15 cellular contexts compared by ENCODE assay signal in genomic region chr11:76623884-76624419, GRCh38.
"Had no signal": no experiment of that assay in that cellular context is flagged by ENCODE, and none has a peak within 500 bp of the region (broad histone marks: within the 10 kb centered on the region; RNA-seq: fewer than 3 reads in every experiment).

No MANE protein-coding gene starts in this region.

- ATAC-seq: gastroesophageal sphincter; lower lobe of right lung; stimulated activated naive CD8-positive, alpha-beta T cell treated with anti-CD3 and anti-CD28 coated beads, Interleukin-15, amount 100 ng/mL, for 72 hours had no signal

- DNase-seq: activated B cell treated with CpG ODN at 0.5 μM for 24 hours; activated CD4-positive, alpha-beta T cell treated with anti-CD3 and anti-CD28 coated beads, Interleukin-2, amount 10 ng/mL, durations not matched to agents 24 days and 14 days; activated effector memory CD4-positive, alpha-beta T cell treated with Interleukin-2 at 50 U/mL for 16 hours; activated T-cell treated with anti-CD3 and anti-CD28 coated beads, Interleukin-2, amount 50 U/mL, for 1 hour; effector CD8-positive, alpha-beta T cell; lower lobe of right lung; naive B cell; stimulated activated CD4-positive, alpha-beta T cell treated with anti-CD3 and anti-CD28 coated beads, Interleukin-4, amount 100 ng/mL, for 1 hour; stimulated activated naive CD8-positive, alpha-beta T cell treated with anti-CD3 and anti-CD28 coated beads, Interleukin-15, amount 100 ng/mL, for 72 hours; testis had no signal

- H3K27ac Mint-ChIP-seq: activated B cell treated with CpG ODN at 0.5 μM for 24 hours; activated CD4-positive, alpha-beta T cell treated with anti-CD3 and anti-CD28 coated beads, Interleukin-2, amount 10 ng/mL, durations not matched to agents 24 days and 14 days; activated naive CD8-positive, alpha-beta T cell had no signal

- H3K27ac ChIP-seq: breast epithelium, epithelial cell of prostate, gastroesophageal sphincter, lower lobe of right lung, SK-N-MC, testis had no signal

- H3K27me3 ChIP-seq: breast epithelium, gastroesophageal sphincter, testis had no signal

- H3K4me3 Mint-ChIP-seq: activated B cell treated with CpG ODN at 0.5 μM for 24 hours; activated CD4-positive, alpha-beta T cell treated with anti-CD3 and anti-CD28 coated beads, Interleukin-2, amount 10 ng/mL, durations not matched to agents 24 days and 14 days; activated naive CD8-positive, alpha-beta T cell; stimulated activated naive CD8-positive, alpha-beta T cell treated with anti-CD3 and anti-CD28 coated beads, Interleukin-15, amount 100 ng/mL, for 72 hours had no signal

- H3K36me3 ChIP-seq: breast epithelium, gastroesophageal sphincter, lower lobe of right lung had no signal

- H3K4me1 ChIP-seq: breast epithelium, testis had no signal

- H3K9me3 ChIP-seq: lower lobe of right lung, testis had no signal

- H3K27me3 Mint-ChIP-seq: activated CD4-positive, alpha-beta T cell treated with anti-CD3 and anti-CD28 coated beads, Interleukin-2, amount 10 ng/mL, durations not matched to agents 24 days and 14 days; activated naive CD8-positive, alpha-beta T cell; stimulated activated naive CD8-positive, alpha-beta T cell treated with anti-CD3 and anti-CD28 coated beads, Interleukin-15, amount 100 ng/mL, for 72 hours had no signal

- H3K4me3 ChIP-seq: breast epithelium, gastroesophageal sphincter, lower lobe of right lung, SK-N-MC, testis had no signal
